26 cellular contexts compared by ENCODE assay signal in the genomic region with DNA sequence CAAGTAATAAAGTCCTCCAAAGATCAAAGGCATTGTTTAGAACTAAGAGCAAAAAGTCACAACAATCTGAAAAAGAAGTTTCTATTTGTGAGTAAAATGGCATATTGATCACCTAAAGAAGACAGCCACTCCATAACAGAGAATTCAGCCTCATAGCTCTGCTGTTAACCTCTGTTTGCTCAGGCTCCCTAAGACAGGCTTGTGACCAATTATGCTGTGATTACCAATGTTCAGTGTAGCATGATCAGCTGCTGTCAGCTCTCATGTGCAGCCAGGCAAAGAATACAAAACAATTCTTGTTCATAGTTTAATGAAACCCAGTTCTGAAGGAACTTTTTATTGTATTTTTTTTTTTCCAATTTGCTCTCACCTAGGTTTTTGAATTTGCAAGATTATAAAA. TPM values are rescaled to one million over a fixed set of nuclear protein-coding genes. Genes with fewer than 3 reads are reported as not detected.
DNase-seq lines count a peak whose midpoint lies in the region; ATAC-seq, FAIRE-seq and TF ChIP-seq lines count a peak whose summit lies in the region.
"Had no signal": no experiment of that assay in that cellular context is flagged by ENCODE, and none has a peak within 500 bp of the region (broad histone marks: within the 10 kb centered on the region; RNA-seq: fewer than 3 reads in every experiment).

No MANE protein-coding gene starts in this region.

- no peaks in the 10 kb centered on the region for H3K79me2 ChIP-seq in parathyroid adenoma
- H3K79me2 ChIP-seq: hepatocyte had no signal

- no peak overlapping the region for H3K4me3 ChIP-seq in epithelial cell of proximal tubule (ENCODE audit: low read depth, low read length)
- no peak overlapping the region for H3K4me3 ChIP-seq in parathyroid adenoma (ENCODE audit: low read depth, low read length)
- H3K4me3 ChIP-seq: BLaER1 treated with 17β-estradiol and CSF1 and Interleukin-3, amounts not matched to agents 10 nM and 100 nM; gastroesophageal sphincter; hepatocyte; skin epidermis; stomach; transverse colon had no signal

- H3K9ac ChIP-seq in parathyroid adenoma, result no peak overlapping the region
- H3K9ac ChIP-seq: BLaER1 treated with 17β-estradiol and CSF1 and Interleukin-3, amounts not matched to agents 10 nM and 100 nM had no signal

- ATAC-seq in HG03342 (IDR thresholded peaks at IDR 0.05; ENCODE audit: unreplicated experiment), result no peak
- ATAC-seq: activated CD4-positive, alpha-beta T cell treated with anti-CD3 and anti-CD28 coated beads for 36 hours; activated naive CD8-positive, alpha-beta T cell treated with anti-CD3 and anti-CD28 coated beads, Interleukin-2, amount 50 U/mL, for 24 hours; gastroesophageal sphincter; left lobe of liver had no signal

- no peaks in the 10 kb centered on the region for H3K36me3 ChIP-seq in parathyroid adenoma (ENCODE audit: control insufficient read depth, insufficient read depth, low read length)
- H3K36me3 ChIP-seq: BLaER1 treated with 17β-estradiol and CSF1 and Interleukin-3, amounts not matched to agents 10 nM and 100 nM; gastroesophageal sphincter; stomach; transverse colon had no signal

- H3K9me3 ChIP-seq in parathyroid adenoma (ENCODE audit: control insufficient read depth, low read length), result no peaks in the 10 kb centered on the region
- H3K9me3 ChIP-seq: BLaER1 treated with 17β-estradiol and CSF1 and Interleukin-3, amounts not matched to agents 10 nM and 100 nM; Caco-2; gastroesophageal sphincter; stomach; transverse colon had no signal

- H3K27ac ChIP-seq in parathyroid adenoma, result peak overlapping the region; percentile 52
- H3K27ac ChIP-seq: BLaER1 treated with 17β-estradiol and CSF1 and Interleukin-3, amounts not matched to agents 10 nM and 100 nM; gastroesophageal sphincter; hepatocyte; skin epidermis; stomach; transverse colon had no signal

- H3K4me1 ChIP-seq in parathyroid adenoma, result peaks cover 13% of the 10 kb centered on the region
- H3K4me1 ChIP-seq: BLaER1 treated with 17β-estradiol and CSF1 and Interleukin-3, amounts not matched to agents 10 nM and 100 nM; Caco-2; gastroesophageal sphincter; stomach; transverse colon had no signal

- no peak for FAIRE-seq in HTR-8/SVneo (lab: Jason Lieb, UNC)

- peak overlapping the region; percentile 31 for H3K4me2 ChIP-seq in parathyroid adenoma (ENCODE audit: low read length)
- H3K4me2 ChIP-seq: BLaER1 treated with 17β-estradiol and CSF1 and Interleukin-3, amounts not matched to agents 10 nM and 100 nM; hepatocyte had no signal

- H2AFZ ChIP-seq in parathyroid adenoma, result peak overlapping the region; percentile 68
- H2AFZ ChIP-seq: hepatocyte had no signal

- H3K27me3 ChIP-seq in parathyroid adenoma (ENCODE audit: control insufficient read depth, insufficient read depth, low read length), result no peaks in the 10 kb centered on the region
- H3K27me3 ChIP-seq: BLaER1 treated with 17β-estradiol and CSF1 and Interleukin-3, amounts not matched to agents 10 nM and 100 nM; gastroesophageal sphincter; hepatocyte; stomach; transverse colon had no signal

- no peak for TF ChIP-seq CTCF in epithelial cell of proximal tubule (conservative IDR thresholded peaks at IDR 0.05; ENCODE audit: low read depth, low read length)
- no peak for TF ChIP-seq CTCF in parathyroid adenoma (IDR thresholded peaks at IDR 0.05)

- peak; percentile 42 for DNase-seq in NCI-H1048 (lab: John Stamatoyannopoulos, UW)
- peak; percentile 85 for DNase-seq in NCI-H446 (lab: John Stamatoyannopoulos, UW)
- DNase-seq in epithelial cell of proximal tubule (ENCODE audit: low read depth), result peak; percentile 25
- DNase-seq in NCI-H526 treated with DMSO at 0.1 percent for 48 hours (lab: John Stamatoyannopoulos, UW), result no peak
- DNase-seq in HTR-8/SVneo (ENCODE audit: insufficient read length, low spot score), result no peak
- DNase-seq: activated CD4-positive, alpha-beta T cell treated with anti-CD3 and anti-CD28 coated beads for 36 hours; activated CD8-positive, alpha-beta memory T cell treated with anti-CD3 and anti-CD28 coated beads for 24 hours; activated gamma-delta T cell treated with Interleukin-2 at 50 U/mL for 16 hours; activated naive CD8-positive, alpha-beta T cell treated with anti-CD3 and anti-CD28 coated beads, Interleukin-2, amount 50 U/mL, for 24 hours; Caco-2; DND-41; mesenchymal stem cell; NCI-H187; Right ventricle myocardium superior; stomach; transverse colon had no signal

RNA-seq across cellular contexts. Expression of a gene that starts 57.1 kb away (rescaled TPM):
- not detected in 2 replicates for total RNA-seq in epithelial cell of proximal tubule
- total RNA-seq: activated CD4-positive, alpha-beta T cell treated with anti-CD3 and anti-CD28 coated beads for 36 hours; Caco-2; dermis microvascular lymphatic vessel endothelial cell; fibroblast of lung; gastroesophageal sphincter; hepatocyte; pulmonary artery endothelial cell; Right ventricle myocardium superior; stomach; transverse colon had no signal

Comparison
In these comparisons a context has a peak if more than half of its experiments do, and no peak if none do; other contexts are left out.
1. DNase-seq: peak in NCI-H1048 (single experiment), NCI-H446 (2 of 2) and epithelial cell of proximal tubule (single experiment); none in NCI-H526 treated with DMSO at 0.1 percent for 48 hours (single experiment) and HTR-8/SVneo (single experiment).